Comparison of ENCODE assay signal across 1 cellular context in genomic region chr20:18566892-18567738, GRCh38.
TF ChIP-seq lines count a peak whose summit lies in the region.

Gene SMIM26 (plus strand): TSS chr20:18567432. CDS start chr20:18567479, 47 bp downstream.

TF ChIP-seq in K562, 482 proteins besides CTCF, POLR2A, EP300 and RAD21 (continued from another document and continues in another):
- no peak for TF ChIP-seq ZNF655 (CRISPR knock-in tag; IDR thresholded peaks at IDR 0.05)
- no peak for TF ChIP-seq ARID1B (IDR thresholded peaks at IDR 0.05)
- TF ChIP-seq POLR2AphosphoS2 (IDR thresholded peaks at IDR 0.05; ENCODE audit: low read length) = 0 out of 2 replicates have a peak, but pooled peaks have one; percentile 39
- TF ChIP-seq TFAM (CRISPR knock-in tag; conservative IDR thresholded peaks at IDR 0.05) = no peak
- TF ChIP-seq ELF4 (CRISPR knock-in tag; IDR thresholded peaks at IDR 0.05) = no peak
- TF ChIP-seq E2F1 (CRISPR knock-in tag; IDR thresholded peaks at IDR 0.05) = no peak
- 0 out of 2 replicates have a peak, but pooled peaks have one; percentile 11 for TF ChIP-seq MXI1 (IDR thresholded peaks at IDR 0.05; ENCODE audit: low read depth, low read length)
- no peak for TF ChIP-seq CREB3 (tag; conservative IDR thresholded peaks at IDR 0.05; ENCODE audit: low read depth)
- 0 out of 2 replicates have a peak, but pooled peaks have one; percentile 26 for TF ChIP-seq ZKSCAN8 (CRISPR knock-in tag; IDR thresholded peaks at IDR 0.05)
- no peak for TF ChIP-seq ZNF699 (CRISPR knock-in tag; IDR thresholded peaks at IDR 0.05; ENCODE audit: insufficient replicate concordance)
- TF ChIP-seq FOXK1 (CRISPR knock-in tag; IDR thresholded peaks at IDR 0.05; ENCODE audit: borderline replicate concordance) = no peak
- TF ChIP-seq EWSR1 (IDR thresholded peaks at IDR 0.05; ENCODE audit: borderline replicate concordance, low read depth, partially characterized antibody) = no peak
- TF ChIP-seq GTF2A2 (tag; IDR thresholded peaks at IDR 0.05) = no peak
- TF ChIP-seq RBM14 (IDR thresholded peaks at IDR 0.05; ENCODE audit: borderline replicate concordance, insufficient read depth, low read depth, low read length) = no peak
- no peak for TF ChIP-seq YBX1 (IDR thresholded peaks at IDR 0.05)
- TF ChIP-seq SETDB1 (IDR thresholded peaks at IDR 0.05; ENCODE audit: low read length) = no peak
- TF ChIP-seq MED1 (CRISPR knock-in tag; IDR thresholded peaks at IDR 0.05; ENCODE audit: borderline replicate concordance) = no peak
- no peak for TF ChIP-seq ADNP (tag; IDR thresholded peaks at IDR 0.05)
- no peak for TF ChIP-seq XRCC4 (IDR thresholded peaks at IDR 0.05; ENCODE audit: extremely low read depth, insufficient read depth, insufficient read length)
- TF ChIP-seq ZNF274 (IDR thresholded peaks at IDR 0.05; ENCODE audit: borderline replicate concordance, low read depth, low read length) = no peak
- TF ChIP-seq CTCFL (IDR thresholded peaks at IDR 0.05; ENCODE audit: borderline replicate concordance, insufficient read depth, low read depth, low read length, poor library complexity, severe bottlenecking) = no peak
- TF ChIP-seq CREB5 (CRISPR knock-in tag; IDR thresholded peaks at IDR 0.05) = no peak
- TF ChIP-seq NRF1 (conservative IDR thresholded peaks at IDR 0.05 in 1 of 2, IDR thresholded peaks at IDR 0.05 in 1 of 2) = peak in 1 of 2 experiments; percentile 35; a peak in 1 of 4 replicates
- TF ChIP-seq CREB1 (IDR thresholded peaks at IDR 0.05) = no peak
- peak; percentile 47; the same call in 1 of the 2 replicates for TF ChIP-seq CREB1 (CRISPR knock-in tag; IDR thresholded peaks at IDR 0.05)
- no peak for TF ChIP-seq SMAD3 (CRISPR knock-in tag; conservative IDR thresholded peaks at IDR 0.05)
- TF ChIP-seq E2F6 (IDR thresholded peaks at IDR 0.05; ENCODE audit: borderline replicate concordance in 1 of 2, extremely low read depth in 1 of 2, insufficient read depth in 1 of 2, insufficient read length in 1 of 2, low read depth in 1 of 2, low read length in 1 of 2, poor library complexity in 1 of 2, severe bottlenecking in 1 of 2) = peak; percentile 36 to 72
- TF ChIP-seq PURB (CRISPR knock-in tag; IDR thresholded peaks at IDR 0.05; ENCODE audit: low read depth) = no peak
- no peak for TF ChIP-seq ATF2 (CRISPR knock-in tag; IDR thresholded peaks at IDR 0.05)
- peak; percentile 49 for TF ChIP-seq POLR2B (IDR thresholded peaks at IDR 0.05; ENCODE audit: low read depth, partially characterized antibody)
- TF ChIP-seq JUND (IDR thresholded peaks at IDR 0.05; ENCODE audit: borderline replicate concordance, low read depth, low read length) = 0 out of 2 replicates have a peak, but pooled peaks have one; percentile 11
- no peak; the same call in 2 of the 3 replicates for TF ChIP-seq JUND (tag; IDR thresholded peaks at IDR 0.05; ENCODE audit: borderline replicate concordance, low read depth, low read length)
- TF ChIP-seq SAP30 (IDR thresholded peaks at IDR 0.05; ENCODE audit: borderline replicate concordance, insufficient read depth, low read depth, low read length, poor library complexity, severe bottlenecking) = peak; percentile 54
- no peak for TF ChIP-seq PML (IDR thresholded peaks at IDR 0.05; ENCODE audit: low read length)
- peak; percentile 35 for TF ChIP-seq TAF1 (IDR thresholded peaks at IDR 0.05; ENCODE audit: control insufficient read depth, extremely low read depth, insufficient read depth, low read length, severe bottlenecking)
- TF ChIP-seq KLF16 (IDR thresholded peaks at IDR 0.05) = no peak
- TF ChIP-seq CEBPB (tag; IDR thresholded peaks at IDR 0.05) = no peak
- no peak for TF ChIP-seq ZNF764 (CRISPR knock-in tag; IDR thresholded peaks at IDR 0.05; ENCODE audit: low read depth)
- no peak for TF ChIP-seq NFIC (IDR thresholded peaks at IDR 0.05)
- TF ChIP-seq RBM39 (optimal IDR thresholded peaks at IDR 0.05; ENCODE audit: low read depth, low read length) = no peak
- TF ChIP-seq ZNF184 (CRISPR knock-in tag; IDR thresholded peaks at IDR 0.05) = no peak
- TF ChIP-seq RNF2 (IDR thresholded peaks at IDR 0.05) = no peak
- TF ChIP-seq ATF3 (IDR thresholded peaks at IDR 0.05) = no peak
- TF ChIP-seq ATF3 (CRISPR knock-in tag; conservative IDR thresholded peaks at IDR 0.05) = no peak
- TF ChIP-seq ZNF668 (CRISPR knock-in tag; IDR thresholded peaks at IDR 0.05) = no peak
- TF ChIP-seq SMARCA5 (IDR thresholded peaks at IDR 0.05) = no peak
- no peak for TF ChIP-seq TRIM25 (IDR thresholded peaks at IDR 0.05; ENCODE audit: borderline replicate concordance)
- no peak for TF ChIP-seq THRA (IDR thresholded peaks at IDR 0.05)
- peak; percentile 17 for TF ChIP-seq HNRNPLL (IDR thresholded peaks at IDR 0.05; ENCODE audit: low read depth, low read length, poor library complexity, severe bottlenecking)
- TF ChIP-seq GTF2E2 (tag; IDR thresholded peaks at IDR 0.05) = no peak
- TF ChIP-seq THRAP3 (IDR thresholded peaks at IDR 0.05; ENCODE audit: borderline replicate concordance) = no peak
- TF ChIP-seq ESRRA (IDR thresholded peaks at IDR 0.05; ENCODE audit: borderline replicate concordance, low read depth) = peak; percentile 55
- TF ChIP-seq NEUROD1 (IDR thresholded peaks at IDR 0.05; ENCODE audit: borderline replicate concordance, low read depth, low read length, partially characterized antibody) = no peak
- TF ChIP-seq RFX7 (CRISPR knock-in tag; IDR thresholded peaks at IDR 0.05) = no peak
